ENCODE assay signal across 16 cellular contexts in the genomic region with DNA sequence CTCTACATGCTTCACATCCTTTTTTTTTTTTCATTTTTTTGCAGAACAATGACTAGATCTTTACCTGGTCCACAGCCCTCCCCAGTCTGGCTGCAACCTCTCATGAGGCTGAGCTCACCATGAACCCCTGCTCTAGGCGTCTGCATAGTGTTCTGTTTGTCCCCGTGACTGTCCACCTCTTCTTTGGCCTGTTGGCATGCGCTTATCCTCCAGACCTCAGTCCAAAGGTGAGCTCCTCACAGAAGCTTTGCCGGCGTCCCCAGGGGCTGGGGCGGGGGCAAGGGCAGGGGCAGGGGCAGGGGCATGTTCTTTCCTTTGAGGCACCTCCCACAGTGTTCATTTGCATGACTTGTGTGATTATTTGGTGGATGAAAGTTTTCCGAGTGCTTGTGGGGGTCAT.
"Had no signal": no experiment of that assay in that cellular context is flagged by ENCODE, and none has a peak within 500 bp of the region (broad histone marks: within the 10 kb centered on the region; RNA-seq: fewer than 3 reads in every experiment).

No MANE protein-coding gene starts in this region.

- H3K4me1 Mint-ChIP-seq: stimulated activated naive CD8-positive, alpha-beta T cell treated with anti-CD3 and anti-CD28 coated beads, Interleukin-15, amount 100 ng/mL, for 72 hours had no signal

- H3K4me3 ChIP-seq: thoracic aorta had no signal

- H3K4me3 Mint-ChIP-seq: activated CD4-positive, alpha-beta memory T cell treated with anti-CD3 and anti-CD28 coated beads for 36 hours; activated CD4-positive, alpha-beta T cell treated with anti-CD3 and anti-CD28 coated beads for 36 hours; activated naive CD4-positive, alpha-beta T cell treated with anti-CD3 and anti-CD28 coated beads, Interleukin-2, amount 10 ng/mL, durations not matched to agents 7 days and 5 days; activated T-cell treated with anti-CD3 and anti-CD28 coated beads, Interleukin-2, amount 50 U/mL, for 24 hours; naive thymus-derived CD8-positive, alpha-beta T cell; stimulated activated naive CD8-positive, alpha-beta T cell treated with anti-CD3 and anti-CD28 coated beads, Interleukin-15, amount 100 ng/mL, for 72 hours; T-helper 17 cell had no signal

- DNase-seq: activated CD4-positive, alpha-beta memory T cell treated with anti-CD3 and anti-CD28 coated beads for 36 hours; activated CD4-positive, alpha-beta T cell treated with anti-CD3 and anti-CD28 coated beads for 36 hours; activated naive CD4-positive, alpha-beta T cell treated with anti-CD3 and anti-CD28 coated beads, Interleukin-2, amount 10 ng/mL, durations not matched to agents 7 days and 5 days; activated T-cell treated with anti-CD3 and anti-CD28 coated beads, Interleukin-2, amount 50 U/mL, for 24 hours; caudate nucleus; cortex of kidney; effector CD4-positive, alpha-beta T cell; left colon; mammary epithelial cell; naive thymus-derived CD8-positive, alpha-beta T cell; right cardiac atrium; stimulated activated CD4-positive, alpha-beta T cell treated with anti-CD3 and anti-CD28 coated beads, Interleukin-1b, Interleukin-23, amount 100 ng/mL, for 48 hours; stimulated activated naive CD8-positive, alpha-beta T cell treated with anti-CD3 and anti-CD28 coated beads, Interleukin-15, amount 100 ng/mL, for 72 hours; T-helper 17 cell; WERI-Rb-1 had no signal

- ATAC-seq: activated CD4-positive, alpha-beta T cell treated with anti-CD3 and anti-CD28 coated beads for 36 hours; left colon; naive thymus-derived CD8-positive, alpha-beta T cell; right cardiac atrium; stimulated activated naive CD8-positive, alpha-beta T cell treated with anti-CD3 and anti-CD28 coated beads, Interleukin-15, amount 100 ng/mL, for 72 hours; T-helper 17 cell had no signal

- H3K36me3 Mint-ChIP-seq: activated CD4-positive, alpha-beta memory T cell treated with anti-CD3 and anti-CD28 coated beads for 36 hours; activated naive CD4-positive, alpha-beta T cell treated with anti-CD3 and anti-CD28 coated beads, Interleukin-2, amount 10 ng/mL, durations not matched to agents 7 days and 5 days; naive thymus-derived CD8-positive, alpha-beta T cell had no signal

- H3K9me3 ChIP-seq: thoracic aorta had no signal

- H3K27ac ChIP-seq: thoracic aorta, WERI-Rb-1 had no signal

- H3K27me3 Mint-ChIP-seq: activated CD4-positive, alpha-beta memory T cell treated with anti-CD3 and anti-CD28 coated beads for 36 hours; activated CD4-positive, alpha-beta T cell treated with anti-CD3 and anti-CD28 coated beads for 36 hours; activated T-cell treated with anti-CD3 and anti-CD28 coated beads, Interleukin-2, amount 50 U/mL, for 24 hours; stimulated activated naive CD8-positive, alpha-beta T cell treated with anti-CD3 and anti-CD28 coated beads, Interleukin-15, amount 100 ng/mL, for 72 hours had no signal

- H3K9me3 Mint-ChIP-seq: activated CD4-positive, alpha-beta memory T cell treated with anti-CD3 and anti-CD28 coated beads for 36 hours; activated naive CD4-positive, alpha-beta T cell treated with anti-CD3 and anti-CD28 coated beads, Interleukin-2, amount 10 ng/mL, durations not matched to agents 7 days and 5 days; activated T-cell treated with anti-CD3 and anti-CD28 coated beads, Interleukin-2, amount 50 U/mL, for 24 hours; naive thymus-derived CD8-positive, alpha-beta T cell; stimulated activated naive CD8-positive, alpha-beta T cell treated with anti-CD3 and anti-CD28 coated beads, Interleukin-15, amount 100 ng/mL, for 72 hours had no signal

- H3K36me3 ChIP-seq: thoracic aorta, WERI-Rb-1 had no signal

- H3K27ac Mint-ChIP-seq: activated CD4-positive, alpha-beta memory T cell treated with anti-CD3 and anti-CD28 coated beads for 36 hours; activated CD4-positive, alpha-beta T cell treated with anti-CD3 and anti-CD28 coated beads for 36 hours; activated naive CD4-positive, alpha-beta T cell treated with anti-CD3 and anti-CD28 coated beads, Interleukin-2, amount 10 ng/mL, durations not matched to agents 7 days and 5 days; activated T-cell treated with anti-CD3 and anti-CD28 coated beads, Interleukin-2, amount 50 U/mL, for 24 hours; T-helper 17 cell had no signal
